ENCODE assay signal across 18 cellular contexts in genomic region chr13:66875264-66875663, GRCh38.
DNase-seq lines count a peak whose midpoint lies in the region; ATAC-seq and TF ChIP-seq lines count a peak whose summit lies in the region.
"Had no signal": no experiment of that assay in that cellular context is flagged by ENCODE, and none has a peak within 500 bp of the region (broad histone marks: within the 10 kb centered on the region; RNA-seq: fewer than 3 reads in every experiment).

No MANE protein-coding gene starts in this region.

- no peak for TF ChIP-seq EP300 in gastroesophageal sphincter (IDR thresholded peaks at IDR 0.05)

- H3K36me3 ChIP-seq in neural progenitor cell, result no peaks in the 10 kb centered on the region
- no peaks in the 10 kb centered on the region for H3K36me3 ChIP-seq in gastroesophageal sphincter
- H3K36me3 ChIP-seq: BLaER1 treated with 17β-estradiol and CSF1 and Interleukin-3, amounts not matched to agents 10 nM and 100 nM had no signal

- H3K79me2 ChIP-seq in neural progenitor cell (ENCODE audit: low read depth), result no peaks in the 10 kb centered on the region

- H3K36me3 Mint-ChIP-seq in activated T-helper 17 cell treated with anti-CD3 and anti-CD28 coated beads, Interleukin-2, amount 50 U/mL, for 72 hours (ENCODE audit: low read depth), result no peaks in the 10 kb centered on the region
- no peaks in the 10 kb centered on the region for H3K36me3 Mint-ChIP-seq in neural progenitor cell
- H3K36me3 Mint-ChIP-seq: CD8-positive, alpha-beta T cell had no signal

- no peak overlapping the region for H3K27ac Mint-ChIP-seq in activated T-helper 17 cell treated with anti-CD3 and anti-CD28 coated beads, Interleukin-2, amount 50 U/mL, for 72 hours
- H3K27ac Mint-ChIP-seq in neural progenitor cell, result no peak overlapping the region
- H3K27ac Mint-ChIP-seq: CD8-positive, alpha-beta T cell had no signal

- H3F3A ChIP-seq in neural progenitor cell (ENCODE audit: low read depth), result no peaks in the 10 kb centered on the region

- POLR2A ChIA-PET in HEK293T (lab: Yijun Ruan, JAX), result no interaction called here

- H3K4me1 ChIP-seq in neural progenitor cell (no peaks in the 10 kb centered on the region), gastroesophageal sphincter (no peaks in the 10 kb centered on the region)

- H3K4me3 ChIP-seq in neural progenitor cell, result no peak overlapping the region
- no peak overlapping the region for H3K4me3 ChIP-seq in gastroesophageal sphincter
- H3K4me3 ChIP-seq: BLaER1 treated with 17β-estradiol and CSF1 and Interleukin-3, amounts not matched to agents 10 nM and 100 nM had no signal

- CTCF ChIA-PET in HEK293T (lab: Yijun Ruan, JAX), result no interaction called here

- DNase-seq in HEK293T (ENCODE audit: extremely low spot score), result no peak
- peak; percentile 29 for DNase-seq in NCI-H146 treated with DMSO at 0.1 percent for 48 hours (lab: John Stamatoyannopoulos, UW; ENCODE audit: unreplicated experiment)
- DNase-seq in NCI-H748 (lab: John Stamatoyannopoulos, UW; ENCODE audit: unreplicated experiment), result peak; percentile 84
- DNase-seq in smooth muscle cell of the brain vasculature (ENCODE audit: low read depth, low spot score), result peak; percentile 37
- no peak for DNase-seq in neural progenitor cell (ENCODE audit: low spot score)
- DNase-seq: CD8-positive, alpha-beta T cell; DMS79 treated with DMSO at 0.1 percent for 48 hours; KG1; MV-4-11; NCI-H1436 treated with DMSO at 0.1 percent for 48 hours; NCI-H2227 treated with DMSO at 0.1 percent for 48 hours; NCI-H524 treated with DMSO at 0.1 percent for 48 hours; NK-92 treated with Interleukin-12 subunit alpha and Interleukin-12 subunit beta, amount 100 ng/mL, for 24 hours; OCI-M1; Right ventricle myocardium superior had no signal

- H3K9me3 ChIP-seq in neural progenitor cell (ENCODE audit: low read depth) (no peaks in the 10 kb centered on the region), gastroesophageal sphincter (no peaks in the 10 kb centered on the region)

- no peak overlapping the region for H3K4me2 ChIP-seq in neural progenitor cell
- H3K4me2 ChIP-seq: BLaER1 treated with 17β-estradiol and CSF1 and Interleukin-3, amounts not matched to agents 10 nM and 100 nM had no signal

- no peak for TF ChIP-seq POLR2A in gastroesophageal sphincter (IDR thresholded peaks at IDR 0.05)

- 41 to 47% methylated on average over 4 of the region's 4 CpGs for WGBS in gastroesophageal sphincter (ENCODE audit: low coverage in 1 of 2), 2 donors

- H3K27me3 ChIP-seq in neural progenitor cell (no peaks in the 10 kb centered on the region), gastroesophageal sphincter (no peaks in the 10 kb centered on the region)
- H3K27me3 ChIP-seq: BLaER1 treated with 17β-estradiol and CSF1 and Interleukin-3, amounts not matched to agents 10 nM and 100 nM had no signal

- no peak overlapping the region for H2AFZ ChIP-seq in neural progenitor cell (replicated peaks)

- TF ChIP-seq CTCF in neural progenitor cell (IDR thresholded peaks at IDR 0.05) (no peak), gastroesophageal sphincter (IDR thresholded peaks at IDR 0.05) (no peak)

- H3K9ac ChIP-seq in neural progenitor cell, result no peak overlapping the region
- H3K9ac ChIP-seq: BLaER1 treated with 17β-estradiol and CSF1 and Interleukin-3, amounts not matched to agents 10 nM and 100 nM had no signal

- H4K20me1 ChIP-seq in neural progenitor cell (ENCODE audit: low read depth), result no peaks in the 10 kb centered on the region
- H4K20me1 ChIP-seq: BLaER1 treated with 17β-estradiol and CSF1 and Interleukin-3, amounts not matched to agents 10 nM and 100 nM had no signal

- no peak overlapping the region for H3K4me3 Mint-ChIP-seq in activated T-helper 17 cell treated with anti-CD3 and anti-CD28 coated beads, Interleukin-2, amount 50 U/mL, for 72 hours
- H3K4me3 Mint-ChIP-seq in neural progenitor cell, result no peak overlapping the region
- H3K4me3 Mint-ChIP-seq: CD8-positive, alpha-beta T cell had no signal

- no peaks in the 10 kb centered on the region for H3K4me1 Mint-ChIP-seq in activated T-helper 17 cell treated with anti-CD3 and anti-CD28 coated beads, Interleukin-2, amount 50 U/mL, for 72 hours
- H3K4me1 Mint-ChIP-seq in neural progenitor cell, result peaks cover 3% of the 10 kb centered on the region

- H3K27ac ChIP-seq in neural progenitor cell (no peak overlapping the region), gastroesophageal sphincter (no peak overlapping the region)
- H3K27ac ChIP-seq: BLaER1 treated with 17β-estradiol and CSF1 and Interleukin-3, amounts not matched to agents 10 nM and 100 nM had no signal

- peaks cover 6% of the 10 kb centered on the region for H3K9me3 Mint-ChIP-seq in activated T-helper 17 cell treated with anti-CD3 and anti-CD28 coated beads, Interleukin-2, amount 50 U/mL, for 72 hours
- no peaks in the 10 kb centered on the region for H3K9me3 Mint-ChIP-seq in neural progenitor cell

- H3K27me3 Mint-ChIP-seq in activated T-helper 17 cell treated with anti-CD3 and anti-CD28 coated beads, Interleukin-2, amount 50 U/mL, for 72 hours, result no peaks in the 10 kb centered on the region
- H3K27me3 Mint-ChIP-seq in neural progenitor cell (ENCODE audit: insufficient read depth, low read depth), result no peaks in the 10 kb centered on the region

- no peak for ATAC-seq in activated T-helper 17 cell treated with anti-CD3 and anti-CD28 coated beads, Interleukin-2, amount 50 U/mL, for 72 hours (replicated peaks)
- ATAC-seq in gastroesophageal sphincter, result no peak
- ATAC-seq: CD8-positive, alpha-beta T cell had no signal

TF ChIP-seq in HEK293T, 16 proteins besides CTCF, POLR2A, EP300 and RAD21:
- TF ChIP-seq FOXA1 (IDR thresholded peaks at IDR 0.05) (peak; percentile 84), PKNOX1 (IDR thresholded peaks at IDR 0.05) (no peak), TARDBP (IDR thresholded peaks at IDR 0.05) (no peak; the same call in 1 of the 2 replicates), CTBP1 (IDR thresholded peaks at IDR 0.05; ENCODE audit: borderline replicate concordance) (peak; percentile 37; the same call in 1 of the 2 replicates), L3MBTL2 (conservative IDR thresholded peaks at IDR 0.05) (peak; percentile 71), FOXK2 (IDR thresholded peaks at IDR 0.05) (0 out of 2 replicates have a peak, but pooled peaks have one; percentile 51), BHLHE40 (IDR thresholded peaks at IDR 0.05; ENCODE audit: borderline replicate concordance) (peak; percentile 56), ARNT (IDR thresholded peaks at IDR 0.05) (0 out of 2 replicates have a peak, but pooled peaks have one; percentile 1)

Comparison
In these comparisons a context has a peak if more than half of its experiments do, and no peak if none do; other contexts are left out.
1. DNase-seq: peak in NCI-H146 treated with DMSO at 0.1 percent for 48 hours (single experiment), NCI-H748 (single experiment) and smooth muscle cell of the brain vasculature (single experiment); none in HEK293T (single experiment) and neural progenitor cell (single experiment).